8 cellular contexts compared by ENCODE assay signal in the genomic region with DNA sequence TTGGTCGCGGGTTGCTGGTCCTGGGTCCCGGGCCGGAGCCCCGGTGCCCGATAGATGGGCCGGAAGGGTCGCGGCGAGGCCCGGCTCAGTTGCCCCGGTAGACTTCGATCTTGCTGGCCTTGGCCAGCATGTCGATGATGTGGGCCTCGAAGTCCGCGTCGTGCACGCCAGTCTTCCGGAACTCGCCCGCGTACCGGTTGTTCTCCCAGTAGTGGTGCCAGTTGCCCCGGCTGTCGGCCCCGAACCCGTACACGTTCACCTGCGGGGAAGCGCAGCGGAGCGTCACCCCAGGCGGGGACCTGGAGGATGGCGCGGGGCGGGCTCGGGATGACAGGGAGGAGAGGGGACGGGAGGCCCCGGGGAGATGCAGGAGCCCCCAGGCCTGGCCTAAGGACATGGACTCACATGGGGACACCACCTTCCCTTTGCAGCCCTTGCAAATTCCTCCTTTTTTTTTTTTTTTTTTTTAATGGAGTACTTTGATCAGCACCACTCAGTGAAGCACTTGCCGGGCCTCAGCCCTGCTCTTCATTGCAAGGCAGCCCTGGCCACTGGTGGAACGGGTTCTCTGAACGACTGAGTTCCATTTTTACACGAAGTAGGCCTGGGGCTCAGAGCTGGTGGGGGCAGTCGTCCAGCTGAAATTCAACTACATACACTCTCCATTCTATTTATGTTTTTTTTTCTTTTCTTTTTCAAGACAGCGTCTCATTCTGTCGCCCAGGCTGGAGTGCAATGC. TPM values are rescaled to one million over a fixed set of nuclear protein-coding genes. Genes with fewer than 3 reads are reported as not detected.
DNase-seq lines count a peak whose midpoint lies in the region; ATAC-seq and TF ChIP-seq lines count a peak whose summit lies in the region.

No MANE protein-coding gene starts in this region.

- no peak for DNase-seq in CD4-positive, alpha-beta memory T cell
- no peak for DNase-seq in mammary epithelial cell
- no peak for DNase-seq in mesothelial cell of epicardium (ENCODE audit: low spot score in 2 of 2, unreplicated experiment in 2 of 2)
- DNase-seq in 8988T, result no peak
- DNase-seq in stimulated activated CD4-positive, alpha-beta T cell treated with anti-CD3 and anti-CD28 coated beads, Interleukin-4, amount 100 ng/mL, for 1 hour, result no peak
- DNase-seq in epidermal melanocyte (ENCODE audit: insufficient read length, low spot score), result no peak

- no peaks in the 10 kb centered on the region for H3K36me3 ChIP-seq in CD4-positive, alpha-beta memory T cell (ENCODE audit: insufficient read depth, low read length)
- no peaks in the 10 kb centered on the region for H3K36me3 ChIP-seq in mammary epithelial cell (ENCODE audit: insufficient read depth, low read length)

- peaks cover 5 to 38% (median 13%) of the 10 kb centered on the region in 4 donors for H3K4me1 Mint-ChIP-seq in CD4-positive, alpha-beta memory T cell
- peaks cover 11% of the 10 kb centered on the region for H3K4me1 Mint-ChIP-seq in mesothelial cell of epicardium

- peak overlapping the region; percentile 92 to 99 (median 96) for H3K4me3 Mint-ChIP-seq in CD4-positive, alpha-beta memory T cell
- H3K4me3 Mint-ChIP-seq in mesothelial cell of epicardium, result peak overlapping the region; percentile 85

- peak overlapping the region; percentile 75 to 98 (median 95) for H3K27ac Mint-ChIP-seq in CD4-positive, alpha-beta memory T cell
- H3K27ac Mint-ChIP-seq in mesothelial cell of epicardium, result peak overlapping the region; percentile 96

- H3K9ac ChIP-seq in mammary epithelial cell (ENCODE audit: insufficient read depth, low read length), result no peak overlapping the region

- H3K36me3 Mint-ChIP-seq in CD4-positive, alpha-beta memory T cell, result peaks cover 4 to 20% of the 10 kb centered on the region in 2 donors
- H3K36me3 Mint-ChIP-seq in mesothelial cell of epicardium, result peaks cover 10% of the 10 kb centered on the region

- peak overlapping the region; percentile 61 to 82 for H3K4me3 ChIP-seq in CD4-positive, alpha-beta memory T cell (ENCODE audit: low read length in 2 of 2)
- peak overlapping the region; percentile 74 to 95 (median 83) for H3K4me3 ChIP-seq in mammary epithelial cell (replicated peaks in 1 of 3; ENCODE audit: insufficient read depth in 1 of 3, low read depth in 2 of 3, low read length in 3 of 3)

- H2AFZ ChIP-seq in mammary epithelial cell (ENCODE audit: low read depth, low read length), result peak overlapping the region; percentile 89

- peak overlapping the region; percentile 66 for H3K27ac ChIP-seq in CD4-positive, alpha-beta memory T cell (ENCODE audit: low read depth, low read length)
- no peak overlapping the region for H3K27ac ChIP-seq in mammary epithelial cell (ENCODE audit: insufficient read depth, low read depth, low read length)

- H3K27me3 Mint-ChIP-seq in CD4-positive, alpha-beta memory T cell, result no peaks in the 10 kb centered on the region
- H3K27me3 Mint-ChIP-seq in mesothelial cell of epicardium (ENCODE audit: low read depth), result no peaks in the 10 kb centered on the region

- H3K9me3 ChIP-seq in CD4-positive, alpha-beta memory T cell (ENCODE audit: control insufficient read depth in 1 of 2, low read length in 2 of 2), result no peaks in the 10 kb centered on the region
- no peaks in the 10 kb centered on the region for H3K9me3 ChIP-seq in mammary epithelial cell (replicated peaks; ENCODE audit: insufficient read depth, low read length)

- ATAC-seq in HG03469 (IDR thresholded peaks at IDR 0.05; ENCODE audit: unreplicated experiment), result peak; percentile 9
- no peak for ATAC-seq in GM21381 (IDR thresholded peaks at IDR 0.05; ENCODE audit: unreplicated experiment)

- H3K27me3 ChIP-seq in CD4-positive, alpha-beta memory T cell (ENCODE audit: insufficient read depth, low read length), result no peaks in the 10 kb centered on the region
- no peaks in the 10 kb centered on the region for H3K27me3 ChIP-seq in mammary epithelial cell (ENCODE audit: insufficient read depth, low read length)

- in situ Hi-C loops in mammary epithelial cell (cut with MboI; ENCODE audit: low sequenced_read_pairs in 2 of 2), result no loop called here

- peaks cover 19% of the 10 kb centered on the region for H3K79me2 ChIP-seq in mammary epithelial cell (ENCODE audit: insufficient read depth, low read length)

- peak overlapping the region; percentile 94 for H3K4me2 ChIP-seq in mammary epithelial cell (ENCODE audit: insufficient read depth, low read depth, low read length)

- WGBS in mammary epithelial cell (ENCODE audit: low coverage, missing lambda C conversion rate), result 32% methylated on average over 15 of the region's 47 CpGs

- POLR2A ChIA-PET in CD4-positive, alpha-beta memory T cell (lab: Charles Lee; ENCODE audit: partially characterized antibody), result interaction anchor here (0.6 to 6.5 kb wide), 26 partner anchors 8 to 143 kb away, joined by 3 to 61 read pairs (median 6); partner anchors contain the start of genes AARS1, COG4, DDX19A and DDX19B

- peaks cover 19% of the 10 kb centered on the region for H3K4me1 ChIP-seq in CD4-positive, alpha-beta memory T cell (ENCODE audit: insufficient read depth, low read length)
- peaks cover 7% of the 10 kb centered on the region for H3K4me1 ChIP-seq in mammary epithelial cell (ENCODE audit: insufficient read depth, low read length)

- TF ChIP-seq CTCF in mammary epithelial cell (conservative IDR thresholded peaks at IDR 0.05 in 1 of 2, IDR thresholded peaks at IDR 0.05 in 1 of 2; ENCODE audit: extremely low read depth in 1 of 2, insufficient read depth in 1 of 2, low read depth in 1 of 2, low read length in 2 of 2) (no peak), mesothelial cell of epicardium (IDR thresholded peaks at IDR 0.05; ENCODE audit: unreplicated experiment) (no peak)

- H3K9me3 Mint-ChIP-seq in CD4-positive, alpha-beta memory T cell, result no peaks in the 10 kb centered on the region
- no peaks in the 10 kb centered on the region for H3K9me3 Mint-ChIP-seq in mesothelial cell of epicardium

- CTCF ChIA-PET in CD4-positive, alpha-beta memory T cell (lab: Charles Lee; ENCODE audit: partially characterized antibody), result interaction anchor here (0.7 to 2.9 kb wide), 6 partner anchors 12 to 73 kb away, joined by 3 to 18 read pairs (median 8); partner anchors contain the start of genes DDX19A and FCSK
- CTCF ChIA-PET in mammary epithelial cell (lab: Charles Lee; ENCODE audit: low non-redundant PET), result no interaction called here

- intact Hi-C loops in CD4-positive, alpha-beta memory T cell (cut with micrococcal nuclease), result loop anchor here (1.0 to 2.0 kb wide), 7 partner anchors 23 to 1513 kb away; partner anchors contain the start of genes COG4, DDX19A, EXOSC6 and FCSK
- intact Hi-C loops in mammary epithelial cell (cut with micrococcal nuclease), result loop anchor here (1.0 to 5.0 kb wide), 4 partner anchors 58 to 141 kb away; partner anchors contain the start of genes COG4, FCSK, SF3B3 and ST3GAL2

- BruUV-seq in mammary epithelial cell (replicated peaks; lab: Mats Ljungman, UMichigan), result no TSS peak

- H4K20me1 ChIP-seq in mammary epithelial cell (ENCODE audit: insufficient read depth, low read length), result no peaks in the 10 kb centered on the region

- dilution Hi-C loops in mammary epithelial cell (cut with HindIII; ENCODE audit: low sequenced_read_pairs), result no loop called here

RNA-seq across cellular contexts. Expression of gene DDX19A, which starts 35.1 kb away (rescaled TPM):
- 10 to 100 TPM; 42.8 to 43.5 TPM for total RNA-seq in CD4-positive, alpha-beta memory T cell
- 10 to 100 TPM; 28.8 to 37.9 TPM for polyA plus RNA-seq in CD4-positive, alpha-beta memory T cell
- total RNA-seq in mammary epithelial cell, result 10 to 100 TPM; 37.0 to 42.0 TPM
- polyA plus RNA-seq in mammary epithelial cell, result 38.5 TPM
- polyA minus RNA-seq in mammary epithelial cell, result 48.5 TPM
- total RNA-seq in mesothelial cell of epicardium, result 50.5 to 54.9 TPM (median 51.5 TPM) in 3 replicates

RNA-seq across cellular contexts. Expression of gene ST3GAL2, which starts 57.1 kb away (rescaled TPM):
- total RNA-seq in CD4-positive, alpha-beta memory T cell, result 10 to 100 TPM; 27.5 to 30.8 TPM
- polyA plus RNA-seq in CD4-positive, alpha-beta memory T cell, result 10 to 100 TPM; 10.0 to 15.8 TPM
- total RNA-seq in mammary epithelial cell (10 to 100 TPM; 14.0 to 14.5 TPM), mesothelial cell of epicardium (46.5 to 53.0 TPM (median 47.4 TPM) in 3 replicates)
- 7.9 TPM for polyA plus RNA-seq in mammary epithelial cell
- polyA minus RNA-seq in mammary epithelial cell, result 48.9 TPM
